ENCODE assay signal across 25 cellular contexts in the genomic region with DNA sequence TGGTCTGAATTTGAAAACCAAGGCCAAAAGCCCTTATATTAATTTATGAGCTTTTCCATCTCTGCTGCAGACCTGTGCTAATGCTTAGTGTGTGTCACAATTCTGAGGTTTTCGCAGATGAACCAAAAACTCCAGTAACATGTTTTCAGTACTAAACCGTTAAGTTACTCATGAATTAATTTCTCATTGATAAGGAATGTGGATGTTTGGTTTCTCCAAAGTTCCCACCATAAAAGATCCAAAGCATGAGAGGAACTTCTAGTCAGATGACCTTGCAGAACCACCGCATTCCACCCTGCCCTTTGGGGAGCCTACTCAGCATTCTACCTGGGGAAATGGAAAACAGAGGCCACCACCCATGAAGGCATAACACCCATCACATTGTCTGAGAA. TPM values are rescaled to one million over a fixed set of nuclear protein-coding genes. Genes with fewer than 3 reads are reported as not detected.
A peak's percentile ranks its signal among the peaks of the same experiment; 100 is the strongest.
DNase-seq lines count a peak whose midpoint lies in the region; ATAC-seq and TF ChIP-seq lines count a peak whose summit lies in the region.
"Had no signal": no experiment of that assay in that cellular context is flagged by ENCODE, and none has a peak within 500 bp of the region (broad histone marks: within the 10 kb centered on the region; RNA-seq: fewer than 3 reads in every experiment).

No MANE protein-coding gene starts in this region.

- DNase-seq in BJ (ENCODE audit: low read depth) (peak; percentile 75), IMR-90 (peak; percentile 56), choroid plexus epithelial cell (ENCODE audit: low read depth) (peak; percentile 30), NCI-H1105 (lab: John Stamatoyannopoulos, UW) (no peak)
- no peak for DNase-seq in stimulated activated naive B cell treated with anti-CD40 and anti-IgM and Interleukin-4, amounts not matched to agents 10 μg/mL and 1 μg/mL and 100 μg/mL, for 72 hours
- no peak for DNase-seq in activated naive CD4-positive, alpha-beta T cell treated with anti-CD3 and anti-CD28 coated beads, Interleukin-2, amount 50 U/mL, for 16 hours
- no peak for DNase-seq in activated CD8-positive, alpha-beta memory T cell treated with anti-CD3 and anti-CD28 coated beads, Interleukin-2, amount 50 U/mL, for 4 hours
- DNase-seq: activated CD4-positive, alpha-beta T cell treated with anti-CD3 and anti-CD28 coated beads, Interleukin-2, amount 10 ng/mL, durations not matched to agents 7 days and 5 days; CD8-positive, alpha-beta T cell; effector memory CD4-positive, alpha-beta T cell; midbrain; NCI-H1436 treated with DMSO at 0.1 percent for 48 hours; NCI-H524; right lobe of liver; stimulated activated CD8-positive, alpha-beta memory T cell treated with anti-CD3 and anti-CD28 coated beads, Interleukin-4, amount 100 ng/mL, for 48 hours; upper lobe of right lung had no signal

- TF ChIP-seq EP300 in neural cell (conservative IDR thresholded peaks at IDR 0.05; ENCODE audit: poor library complexity, severe bottlenecking), result no peak

- H3K9ac ChIP-seq in IMR-90 (ENCODE audit: low read depth, low read length), result no peak overlapping the region
- no peak overlapping the region for H3K9ac ChIP-seq in neural cell (ENCODE audit: low read length)
- H3K9ac ChIP-seq: parathyroid adenoma had no signal

- H3K27ac ChIP-seq in IMR-90 (ENCODE audit: insufficient read depth, low read length) (no peak overlapping the region), neural cell (ENCODE audit: low read length) (peak overlapping the region; percentile 77)
- H3K27ac ChIP-seq: esophagus muscularis mucosa, parathyroid adenoma, right lobe of liver, upper lobe of right lung had no signal

- peaks cover 0 to 16% of the 10 kb centered on the region in 2 donors for H3K27me3 Mint-ChIP-seq in stimulated activated naive B cell treated with anti-CD40 and anti-IgM and Interleukin-4, amounts not matched to agents 10 μg/mL and 1 μg/mL and 100 μg/mL, for 72 hours

- H3K79me1 ChIP-seq in IMR-90 (ENCODE audit: low read depth in 1 of 2, low read length in 2 of 2), result no peaks in the 10 kb centered on the region

- no peak overlapping the region for H2AFZ ChIP-seq in IMR-90 (replicated peaks; ENCODE audit: low read length, poor library complexity)
- H2AFZ ChIP-seq in neural cell (ENCODE audit: low read depth, low read length), result no peak overlapping the region
- H2AFZ ChIP-seq: parathyroid adenoma had no signal

- H2BK20ac ChIP-seq in IMR-90 (ENCODE audit: low read depth, low read length), result no peak overlapping the region

- no peak for ATAC-seq in IMR-90 (ENCODE audit: low read depth)
- ATAC-seq in stimulated activated naive B cell treated with anti-CD40 and anti-IgM and Interleukin-4, amounts not matched to agents 10 μg/mL and 1 μg/mL and 100 μg/mL, for 72 hours (replicated peaks), result no peak
- ATAC-seq: CD8-positive, alpha-beta T cell; left lobe of liver; natural killer cell treated with Interleukin-12 subunit alpha and Interleukin-12 subunit beta and Interleukin-15 and Interleukin-18, amount 100 ng/mL, for 72 hours; right lobe of liver; upper lobe of right lung had no signal

- no peaks in the 10 kb centered on the region for H3K9me2 ChIP-seq in neural cell (ENCODE audit: insufficient read depth, low read length)

- H4K91ac ChIP-seq in IMR-90 (ENCODE audit: insufficient read depth, low read depth, low read length), result no peak overlapping the region

- no peak for TF ChIP-seq CTCF in BJ (IDR thresholded peaks at IDR 0.05; ENCODE audit: insufficient read depth, low read depth, low read length)
- no peak for TF ChIP-seq CTCF in IMR-90 (conservative IDR thresholded peaks at IDR 0.05; ENCODE audit: low read depth, low read length)
- no peak for TF ChIP-seq CTCF in choroid plexus epithelial cell (conservative IDR thresholded peaks at IDR 0.05; ENCODE audit: low read depth, low read length)
- TF ChIP-seq CTCF in neural cell (IDR thresholded peaks at IDR 0.05; ENCODE audit: poor library complexity, severe bottlenecking), result no peak

- no peak overlapping the region for H4K8ac ChIP-seq in IMR-90 (ENCODE audit: low read depth in 2 of 2, low read length in 2 of 2)

- H3K4me3 Mint-ChIP-seq in stimulated activated naive B cell treated with anti-CD40 and anti-IgM and Interleukin-4, amounts not matched to agents 10 μg/mL and 1 μg/mL and 100 μg/mL, for 72 hours, result no peak overlapping the region
- H3K4me3 Mint-ChIP-seq: activated CD4-positive, alpha-beta T cell treated with anti-CD3 and anti-CD28 coated beads, Interleukin-2, amount 10 ng/mL, durations not matched to agents 7 days and 5 days; activated naive CD8-positive, alpha-beta T cell; brain; CD8-positive, alpha-beta T cell; IgD-negative memory B cell; natural killer cell treated with Interleukin-12 subunit alpha and Interleukin-12 subunit beta and Interleukin-15 and Interleukin-18, amount 100 ng/mL, for 72 hours; T-helper 1 cell treated with Interleukin-12 subunit alpha and Interleukin-12 subunit beta and Interleukin-4 antibody, amounts not matched to agents 30 μg/mL and 1 μg/mL, for 36 hours had no signal

- no peaks in the 10 kb centered on the region for H3K79me2 ChIP-seq in neural cell (replicated peaks; ENCODE audit: insufficient read depth, low read length)
- H3K79me2 ChIP-seq: parathyroid adenoma had no signal

- H3K9me3 Mint-ChIP-seq in stimulated activated naive B cell treated with anti-CD40 and anti-IgM and Interleukin-4, amounts not matched to agents 10 μg/mL and 1 μg/mL and 100 μg/mL, for 72 hours, result no peaks in the 10 kb centered on the region
- H3K9me3 Mint-ChIP-seq: activated CD4-positive, alpha-beta T cell treated with anti-CD3 and anti-CD28 coated beads, Interleukin-2, amount 10 ng/mL, durations not matched to agents 7 days and 5 days; brain; CD8-positive, alpha-beta T cell; IgD-negative memory B cell; natural killer cell treated with Interleukin-12 subunit alpha and Interleukin-12 subunit beta and Interleukin-15 and Interleukin-18, amount 100 ng/mL, for 72 hours; T-helper 1 cell treated with Interleukin-12 subunit alpha and Interleukin-12 subunit beta and Interleukin-4 antibody, amounts not matched to agents 30 μg/mL and 1 μg/mL, for 36 hours had no signal

- H3K14ac ChIP-seq in IMR-90 (replicated peaks; ENCODE audit: low read depth, low read length), result no peak overlapping the region; the same call in 1 of the 2 replicates

- no peaks in the 10 kb centered on the region for H3F3A ChIP-seq in neural cell (ENCODE audit: insufficient read depth, low read length, poor library complexity, severe bottlenecking)

- H3K9me1 ChIP-seq in IMR-90 (ENCODE audit: insufficient read depth, low read length), result no peaks in the 10 kb centered on the region

- H3K56ac ChIP-seq in IMR-90 (ENCODE audit: extremely low read depth, insufficient read depth, low read length), result no peak overlapping the region

- H3K27me3 ChIP-seq in BJ (ENCODE audit: control insufficient read depth, insufficient read depth, low read length), result no peaks in the 10 kb centered on the region
- H3K27me3 ChIP-seq in IMR-90 (ENCODE audit: control insufficient read depth, insufficient read depth, low read length), result no peaks in the 10 kb centered on the region
- no peaks in the 10 kb centered on the region for H3K27me3 ChIP-seq in neural cell (ENCODE audit: insufficient read depth, low read depth, low read length)
- H3K27me3 ChIP-seq: esophagus muscularis mucosa, right lobe of liver, upper lobe of right lung had no signal

- H2BK120ac ChIP-seq in IMR-90 (ENCODE audit: low read depth, low read length), result no peak overlapping the region

- peaks cover 0 to 3% of the 10 kb centered on the region in 2 donors for H3K36me3 Mint-ChIP-seq in stimulated activated naive B cell treated with anti-CD40 and anti-IgM and Interleukin-4, amounts not matched to agents 10 μg/mL and 1 μg/mL and 100 μg/mL, for 72 hours
- H3K36me3 Mint-ChIP-seq: CD8-positive, alpha-beta T cell had no signal

- no peak overlapping the region for H2AK9ac ChIP-seq in IMR-90 (replicated peaks; ENCODE audit: low read depth, low read length, poor library complexity)

- no peaks in the 10 kb centered on the region; the same call in 1 of the 2 replicates for H3K36me3 ChIP-seq in BJ (ENCODE audit: control insufficient read depth, insufficient read depth, low read length)
- no peaks in the 10 kb centered on the region for H3K36me3 ChIP-seq in IMR-90 (ENCODE audit: control insufficient read depth, insufficient read depth, low read length)
- no peaks in the 10 kb centered on the region for H3K36me3 ChIP-seq in neural cell (ENCODE audit: insufficient read depth, low read length)
- H3K36me3 ChIP-seq: right lobe of liver, upper lobe of right lung had no signal

- H4K5ac ChIP-seq in IMR-90 (ENCODE audit: low read depth, low read length), result no peak overlapping the region

- TF ChIP-seq POLR2A in IMR-90 (IDR thresholded peaks at IDR 0.05; ENCODE audit: low read depth, low read length), result no peak

- H3K23ac ChIP-seq in IMR-90 (ENCODE audit: low read depth, low read length), result no peak overlapping the region

- in situ Hi-C loops in IMR-90 (cut with MboI; ENCODE audit: low sequenced_read_pairs), result no loop called here

- POLR2A ChIA-PET in BJ (lab: Charles Lee), result no interaction called here
- POLR2A ChIA-PET in IMR-90 (lab: Charles Lee; ENCODE audit: unreplicated experiment), result interaction anchor here (0.7 kb wide), 1 partner anchor 10 kb away, joined by 3 read pairs; no protein-coding TSS in a partner anchor

- H4K20me1 ChIP-seq in IMR-90 (ENCODE audit: insufficient read depth, low read length) (no peaks in the 10 kb centered on the region), neural cell (ENCODE audit: insufficient read depth) (no peaks in the 10 kb centered on the region)

- no peaks in the 10 kb centered on the region for H3K4me1 Mint-ChIP-seq in stimulated activated naive B cell treated with anti-CD40 and anti-IgM and Interleukin-4, amounts not matched to agents 10 μg/mL and 1 μg/mL and 100 μg/mL, for 72 hours
- H3K4me1 Mint-ChIP-seq: activated CD4-positive, alpha-beta T cell treated with anti-CD3 and anti-CD28 coated beads, Interleukin-2, amount 10 ng/mL, durations not matched to agents 7 days and 5 days; brain had no signal

- no peak overlapping the region for H2BK5ac ChIP-seq in IMR-90 (ENCODE audit: low read depth, low read length, poor library complexity, severe bottlenecking)

- intact Hi-C loops in IMR-90 (cut with micrococcal nuclease), result no loop called here

- H2BK15ac ChIP-seq in IMR-90 (ENCODE audit: low read depth, low read length), result no peak overlapping the region

- whole genome bisulfite sequencing in IMR-90 (ENCODE audit: extremely low coverage in 2 of 2, insufficient read length in 1 of 2), 2 experiments, result no CpG with 5 or more reads among the region's 3 CpGs

- H3K18ac ChIP-seq in IMR-90 (ENCODE audit: low read depth, low read length), result no peak overlapping the region

- no peak overlapping the region for H3K27ac Mint-ChIP-seq in stimulated activated naive B cell treated with anti-CD40 and anti-IgM and Interleukin-4, amounts not matched to agents 10 μg/mL and 1 μg/mL and 100 μg/mL, for 72 hours
- H3K27ac Mint-ChIP-seq: activated CD4-positive, alpha-beta T cell treated with anti-CD3 and anti-CD28 coated beads, Interleukin-2, amount 10 ng/mL, durations not matched to agents 7 days and 5 days; activated naive CD8-positive, alpha-beta T cell; CD8-positive, alpha-beta T cell; IgD-negative memory B cell; natural killer cell treated with Interleukin-12 subunit alpha and Interleukin-12 subunit beta and Interleukin-15 and Interleukin-18, amount 100 ng/mL, for 72 hours; T-helper 1 cell treated with Interleukin-12 subunit alpha and Interleukin-12 subunit beta and Interleukin-4 antibody, amounts not matched to agents 30 μg/mL and 1 μg/mL, for 36 hours had no signal

- no peak overlapping the region for H3K4ac ChIP-seq in IMR-90 (ENCODE audit: low read depth, low read length)

- CTCF ChIA-PET in BJ (lab: Yijun Ruan, JAX), result interaction anchor here (1.3 kb wide), 1 partner anchor 19 kb away, joined by 4 read pairs; no protein-coding TSS in a partner anchor
- CTCF ChIA-PET in IMR-90 (lab: Yijun Ruan, JAX), result interaction anchor here (1.1 kb wide), 1 partner anchor 11 kb away, joined by 5 read pairs; no protein-coding TSS in a partner anchor

- no peak overlapping the region for H2AK5ac ChIP-seq in IMR-90 (ENCODE audit: low read depth, low read length)

- H3K4me1 ChIP-seq in IMR-90 (ENCODE audit: control insufficient read depth, insufficient read depth, low read length), result peaks cover 2% of the 10 kb centered on the region; the same call in 1 of the 2 replicates
- H3K4me1 ChIP-seq: esophagus muscularis mucosa, parathyroid adenoma, right lobe of liver, upper lobe of right lung had no signal

- dilution Hi-C loops in IMR-90 (cut with HindIII; ENCODE audit: low sequenced_read_pairs, unreplicated experiment), result no loop called here

- H3K9me3 ChIP-seq in IMR-90 (ENCODE audit: control insufficient read depth, insufficient read depth, low read length) (no peaks in the 10 kb centered on the region), neural cell (ENCODE audit: low read length) (no peaks in the 10 kb centered on the region)
- H3K9me3 ChIP-seq: esophagus muscularis mucosa, right lobe of liver, upper lobe of right lung had no signal

- TF ChIP-seq RAD21 in IMR-90 (IDR thresholded peaks at IDR 0.05; ENCODE audit: low read length), result no peak
- TF ChIP-seq RAD21 in neural cell (conservative IDR thresholded peaks at IDR 0.05), result no peak

- no peak overlapping the region for H3K4me3 ChIP-seq in BJ (ENCODE audit: low read depth, low read length)
- no peak overlapping the region for H3K4me3 ChIP-seq in IMR-90 (ENCODE audit: insufficient read depth, low read depth, low read length)
- H3K4me3 ChIP-seq in choroid plexus epithelial cell (ENCODE audit: low read depth, low read length), result no peak overlapping the region
- H3K4me3 ChIP-seq in neural cell (ENCODE audit: low read length), result peak overlapping the region; percentile 36
- H3K4me3 ChIP-seq: esophagus muscularis mucosa, right lobe of liver, upper lobe of right lung had no signal

- BruUV-seq in IMR-90 (replicated peaks; lab: Mats Ljungman, UMichigan), result no TSS peak

- no peak overlapping the region for H3K4me2 ChIP-seq in IMR-90 (ENCODE audit: low read depth, low read length)
- no peak overlapping the region for H3K4me2 ChIP-seq in neural cell (ENCODE audit: low read length)

RNA-seq across cellular contexts. Expression of a gene that starts 7.5 kb away (rescaled TPM):
- polyA plus RNA-seq in BJ (2011; rRNA removed), result 7.4 and 14.9 TPM in 2 replicates
- 6.3 TPM in 2 replicates for polyA minus RNA-seq in BJ (2011; rRNA and poly(A)+ RNA removed)
- 8.8 and 9.2 TPM in 2 replicates for total RNA-seq in IMR-90 (2012; rRNA removed)
- polyA plus RNA-seq in IMR-90 (2012; rRNA removed), result 1.9 and 2.1 TPM in 2 replicates
- polyA plus RNA-seq in IMR-90 (2012; cell fraction: cytosol; rRNA removed), result 0.35 and 0.43 TPM in 2 replicates
- 0.13 and 1.9 TPM in 2 replicates for polyA plus RNA-seq in IMR-90 (2012; cell fraction: nucleus; rRNA removed; ENCODE audit: low replicate concordance)
- 4.0 and 4.1 TPM in 2 replicates for polyA plus RNA-seq in neural cell
- polyA minus RNA-seq in neural cell, result 6.3 and 9.3 TPM in 2 replicates

RNA-seq across cellular contexts. Expression of a gene that starts 7.5 kb away (rescaled TPM):
- polyA plus RNA-seq in BJ (2011; rRNA removed) (66.2 and 95.5 TPM in 2 replicates), IMR-90 (2012; rRNA removed) (30.5 and 40.2 TPM in 2 replicates), neural cell (30.9 and 39.2 TPM in 2 replicates)
- polyA minus RNA-seq in BJ (2011; rRNA and poly(A)+ RNA removed), result 53.4 and 57.9 TPM in 2 replicates
- total RNA-seq in IMR-90 (2012; rRNA removed), result 21.0 and 37.2 TPM in 2 replicates
- polyA plus RNA-seq in IMR-90 (2012; cell fraction: cytosol; rRNA removed), result 14.2 and 24.4 TPM in 2 replicates
- 9.5 and 50.4 TPM in 2 replicates for polyA plus RNA-seq in IMR-90 (2012; cell fraction: nucleus; rRNA removed; ENCODE audit: low replicate concordance)
- polyA minus RNA-seq in neural cell, result 25.1 and 32.3 TPM in 2 replicates

Comparison
In these comparisons a context has a peak if more than half of its experiments do, and no peak if none do; other contexts are left out.
1. DNase-seq: peak in BJ (single experiment), IMR-90 (single experiment) and choroid plexus epithelial cell (single experiment); none in stimulated activated naive B cell treated with anti-CD40 and anti-IgM and Interleukin-4, amounts not matched to agents 10 μg/mL and 1 μg/mL and 100 μg/mL, for 72 hours (single experiment), NCI-H1105 (single experiment), activated naive CD4-positive, alpha-beta T cell treated with anti-CD3 and anti-CD28 coated beads, Interleukin-2, amount 50 U/mL, for 16 hours (single experiment) and activated CD8-positive, alpha-beta memory T cell treated with anti-CD3 and anti-CD28 coated beads, Interleukin-2, amount 50 U/mL, for 4 hours (single experiment).